In genomic region chr20:49381558-49382493, GRCh38 we compare ENCODE assay signal across 10 cellular contexts.
DNase-seq lines count a peak whose midpoint lies in the region; ATAC-seq, FAIRE-seq and TF ChIP-seq lines count a peak whose summit lies in the region.
"Had no signal": no experiment of that assay in that cellular context is flagged by ENCODE, and none has a peak within 500 bp of the region (broad histone marks: within the 10 kb centered on the region; RNA-seq: fewer than 3 reads in every experiment).

No MANE protein-coding gene starts in this region.

- H3K4me1 Mint-ChIP-seq in brain: peaks cover 45% of the 10 kb centered on the region

- peak overlapping the region in 1 of 5 experiments; percentile 14 for H3K4me3 Mint-ChIP-seq in brain
- H3K4me3 Mint-ChIP-seq: effector memory CD8-positive, alpha-beta T cell had no signal

- no peaks in the 10 kb centered on the region for H3K36me3 ChIP-seq in kidney (ENCODE audit: control insufficient read depth in 1 of 2, insufficient read depth in 2 of 2, low read length in 2 of 2)
- no peaks in the 10 kb centered on the region for H3K36me3 ChIP-seq in uterus
- no peaks in the 10 kb centered on the region for H3K36me3 ChIP-seq in mesendoderm (ENCODE audit: control insufficient read depth, insufficient read depth, low read length)

- H2BK5ac ChIP-seq in mesendoderm (ENCODE audit: low read length): no peak overlapping the region

- H3K27ac Mint-ChIP-seq in brain: peak overlapping the region in 3 of 5 experiments; percentile 13 to 75 (median 28)
- H3K27ac Mint-ChIP-seq: effector memory CD8-positive, alpha-beta T cell had no signal

- no peaks in the 10 kb centered on the region for H3K36me3 Mint-ChIP-seq in brain

- no peaks in the 10 kb centered on the region for H3K4me1 ChIP-seq in kidney (ENCODE audit: control insufficient read depth in 1 of 2, insufficient read depth in 1 of 2, low read depth in 1 of 2, low read length in 2 of 2)
- H3K4me1 ChIP-seq in uterus: peaks cover 0 to 5% of the 10 kb centered on the region in 2 donors
- H3K4me1 ChIP-seq in mesendoderm (ENCODE audit: control insufficient read depth, low read depth, low read length): no peaks in the 10 kb centered on the region

- H3K27ac ChIP-seq in kidney (ENCODE audit: low read depth in 2 of 2, low read length in 2 of 2): no peak overlapping the region
- peak overlapping the region; percentile 67 to 91 for H3K27ac ChIP-seq in uterus
- no peak overlapping the region for H3K27ac ChIP-seq in mesendoderm (ENCODE audit: low read depth, low read length)
- H3K27ac ChIP-seq: 22Rv1 had no signal

- H3K18ac ChIP-seq in mesendoderm (ENCODE audit: low read length): no peak overlapping the region

- WGBS in mesendoderm (ENCODE audit: extremely low coverage, insufficient coverage, low lambda C conversion rate): no CpG with 5 or more reads among the region's 14 CpGs

- H2BK15ac ChIP-seq in mesendoderm (replicated peaks; ENCODE audit: low read depth): no peak overlapping the region

- H3K79me1 ChIP-seq in mesendoderm (ENCODE audit: low read length): no peaks in the 10 kb centered on the region

- no peak for FAIRE-seq in kidney (lab: Jason Lieb, UNC)

- ATAC-seq in HG02884 (IDR thresholded peaks at IDR 0.05; ENCODE audit: unreplicated experiment): no peak
- ATAC-seq: effector memory CD8-positive, alpha-beta T cell had no signal

- H3K4ac ChIP-seq in mesendoderm (ENCODE audit: low read depth, low read length): no peak overlapping the region

- H2AK5ac ChIP-seq in mesendoderm (ENCODE audit: low read length): no peak overlapping the region

- no peak overlapping the region for H4K5ac ChIP-seq in mesendoderm (ENCODE audit: low read length)

- peaks cover 3% of the 10 kb centered on the region for H3K27me3 Mint-ChIP-seq in brain

- no peak overlapping the region for H3K23ac ChIP-seq in mesendoderm (ENCODE audit: low read length)

- intact Hi-C loops in kidney (cut with DNase I) (no loop called here), uterus (cut with DNase I; ENCODE audit: low total_unique reads) (no loop called here)

- H3K9ac ChIP-seq in kidney (ENCODE audit: low read length in 2 of 2) (no peak overlapping the region), mesendoderm (ENCODE audit: low read length) (no peak overlapping the region)

- peaks cover 0 to 3% (median 0%) of the 10 kb centered on the region in 5 experiments for H3K9me3 Mint-ChIP-seq in brain
- H3K9me3 Mint-ChIP-seq: effector memory CD8-positive, alpha-beta T cell had no signal

- DNase-seq in NCI-H1417 (lab: John Stamatoyannopoulos, UW) (peak in 2 of 3 experiments; percentile 11 to 50), NCI-H1417 treated with DMSO at 0.1 percent for 48 hours (lab: John Stamatoyannopoulos, UW) (no peak), kidney (peak; percentile 83), uterus (peak; percentile 90 to 92), mesendoderm (no peak)
- DNase-seq in stimulated activated naive CD4-positive, alpha-beta T cell treated with Interleukin-2 at 50 U/mL for 16 hours (lab: John Stamatoyannopoulos, UW): no peak
- DNase-seq: effector memory CD8-positive, alpha-beta T cell had no signal

- H3K9me3 ChIP-seq in kidney (ENCODE audit: control insufficient read depth in 1 of 2, low read length in 2 of 2) (no peaks in the 10 kb centered on the region), uterus (no peaks in the 10 kb centered on the region)

- no peak for TF ChIP-seq POLR2A in uterus (IDR thresholded peaks at IDR 0.05)

- TF ChIP-seq CTCF in brain (conservative IDR thresholded peaks at IDR 0.05) (no peak), kidney (IDR thresholded peaks at IDR 0.05; ENCODE audit: borderline replicate concordance, extremely low read depth, insufficient read depth) (no peak), uterus (IDR thresholded peaks at IDR 0.05) (no peak)

- no peak overlapping the region for H3K56ac ChIP-seq in mesendoderm (ENCODE audit: low read length)

- H3K4me2 ChIP-seq in mesendoderm (ENCODE audit: low read length): no peak overlapping the region

- H3K79me2 ChIP-seq in mesendoderm (ENCODE audit: control insufficient read depth, insufficient read depth, low read length): no peaks in the 10 kb centered on the region

- no peak overlapping the region for H2BK120ac ChIP-seq in mesendoderm (ENCODE audit: low read depth, low read length)

- H3K4me3 ChIP-seq in kidney (ENCODE audit: low read length in 2 of 2): no peak overlapping the region
- H3K4me3 ChIP-seq in uterus: no peak overlapping the region
- no peak overlapping the region for H3K4me3 ChIP-seq in mesendoderm (ENCODE audit: low read length)

- no peaks in the 10 kb centered on the region for H3K27me3 ChIP-seq in uterus
- H3K27me3 ChIP-seq in mesendoderm (ENCODE audit: insufficient read depth, low read length, poor library complexity): no peaks in the 10 kb centered on the region

- no peak overlapping the region for H4K8ac ChIP-seq in mesendoderm (ENCODE audit: low read depth, low read length)

Comparison
In these comparisons a context has a peak if more than half of its experiments do, and no peak if none do; other contexts are left out.
1. DNase-seq: peak in NCI-H1417 (2 of 3), kidney (single experiment) and uterus (2 of 2); none in NCI-H1417 treated with DMSO at 0.1 percent for 48 hours (single experiment), mesendoderm (single experiment) and stimulated activated naive CD4-positive, alpha-beta T cell treated with Interleukin-2 at 50 U/mL for 16 hours (single experiment).
2. H3K27ac ChIP-seq: peak in uterus (2 of 2); none in kidney (0 of 2) and mesendoderm (single experiment).